35 cellular contexts compared by ENCODE assay signal in genomic region chr5:2199697-2200096, GRCh38.
"Had no signal": no experiment of that assay in that cellular context is flagged by ENCODE, and none has a peak within 500 bp of the region (broad histone marks: within the 10 kb centered on the region; RNA-seq: fewer than 3 reads in every experiment).

No MANE protein-coding gene starts in this region.

- H3K9me3 ChIP-seq: MG63 had no signal

- H3K36me3 ChIP-seq: MG63, WERI-Rb-1 had no signal

- H3K27me3 Mint-ChIP-seq: activated CD4-positive, alpha-beta memory T cell treated with anti-CD3 and anti-CD28 coated beads, Interleukin-2, amount 10 ng/mL, durations not matched to agents 7 days and 5 days had no signal

- H3K4me1 Mint-ChIP-seq: activated CD4-positive, alpha-beta memory T cell treated with anti-CD3 and anti-CD28 coated beads, Interleukin-2, amount 10 ng/mL, durations not matched to agents 7 days and 5 days; activated naive CD4-positive, alpha-beta T cell treated with anti-CD3 and anti-CD28 coated beads, Interleukin-2, amount 50 U/mL, for 24 hours; activated naive CD8-positive, alpha-beta T cell treated with anti-CD3 and anti-CD28 coated beads, Interleukin-2, amount 10 ng/mL, durations not matched to agents 7 days and 5 days had no signal

- H3K27ac ChIP-seq: PC-9, RWPE1, WERI-Rb-1 had no signal

- H3K4me3 Mint-ChIP-seq: activated CD4-positive, alpha-beta memory T cell treated with anti-CD3 and anti-CD28 coated beads, Interleukin-2, amount 10 ng/mL, durations not matched to agents 7 days and 5 days; activated naive CD4-positive, alpha-beta T cell treated with anti-CD3 and anti-CD28 coated beads, Interleukin-2, amount 50 U/mL, for 24 hours; activated naive CD8-positive, alpha-beta T cell treated with anti-CD3 and anti-CD28 coated beads, Interleukin-2, amount 10 ng/mL, durations not matched to agents 7 days and 5 days; activated T-cell treated with anti-CD3 and anti-CD28 coated beads, Interleukin-2, amount 50 U/mL, for 24 hours; brain had no signal

- H3K9me3 Mint-ChIP-seq: activated naive CD4-positive, alpha-beta T cell treated with anti-CD3 and anti-CD28 coated beads, Interleukin-2, amount 50 U/mL, for 24 hours; activated naive CD8-positive, alpha-beta T cell treated with anti-CD3 and anti-CD28 coated beads, Interleukin-2, amount 10 ng/mL, durations not matched to agents 7 days and 5 days had no signal

- H3K27ac Mint-ChIP-seq: activated CD4-positive, alpha-beta memory T cell treated with anti-CD3 and anti-CD28 coated beads, Interleukin-2, amount 10 ng/mL, durations not matched to agents 7 days and 5 days; activated naive CD4-positive, alpha-beta T cell treated with anti-CD3 and anti-CD28 coated beads, Interleukin-2, amount 50 U/mL, for 24 hours; activated naive CD8-positive, alpha-beta T cell treated with anti-CD3 and anti-CD28 coated beads, Interleukin-2, amount 10 ng/mL, durations not matched to agents 7 days and 5 days; activated T-cell treated with anti-CD3 and anti-CD28 coated beads, Interleukin-2, amount 50 U/mL, for 24 hours; activated T-helper 2 cell treated with anti-CD3 and anti-CD28 coated beads, Interferon-gamma antibody, Interleukin-2, Interleukin-4, amounts not matched to agents 10 μg/mL and 5 μg/mL and 100 μg/mL, durations not matched to agents 14 hours and 24 hours and 36 hours had no signal

- DNase-seq: activated CD4-positive, alpha-beta memory T cell treated with anti-CD3 and anti-CD28 coated beads, Interleukin-2, amount 10 ng/mL, durations not matched to agents 7 days and 5 days; activated CD4-positive, alpha-beta T cell treated with anti-CD3 and anti-CD28 coated beads for 1 hour; activated CD4-positive, alpha-beta T cell treated with anti-CD3 and anti-CD28 coated beads for 48 hours; activated CD4-positive, CD25-positive, alpha-beta regulatory T cell; activated CD8-positive, alpha-beta memory T cell treated with anti-CD3 and anti-CD28 coated beads for 24 hours; activated gamma-delta T cell; activated naive CD4-positive, alpha-beta T cell treated with Interleukin-2 at 50 U/mL for 16 hours; activated naive CD8-positive, alpha-beta T cell treated with anti-CD3 and anti-CD28 coated beads, Interleukin-2, amount 10 ng/mL, durations not matched to agents 7 days and 5 days; activated T-cell treated with anti-CD3 and anti-CD28 coated beads, Interleukin-2, amount 50 U/mL, for 24 hours; amygdala; caudate nucleus; cerebellar nuclear complex; Kasumi-1; KG1; MG63; NCI-H1048; NCI-H1105 treated with DMSO at 0.1 percent for 48 hours; NCI-H1436; NCI-H1694; NCI-H1930; NCI-H2081 treated with DMSO at 0.1 percent for 48 hours; NCI-H226; NCI-H524 treated with DMSO at 0.1 percent for 48 hours; NK-92 treated with Interleukin-12 subunit alpha and Interleukin-12 subunit beta, amount 100 ng/mL, for 24 hours; PC-9; SIG-M5; SW 1271; T-helper 2 cell; T-helper 9 cell; WERI-Rb-1 had no signal

- H3K4me3 ChIP-seq: MG63, PC-9 had no signal

- H3K36me3 Mint-ChIP-seq: activated naive CD4-positive, alpha-beta T cell treated with anti-CD3 and anti-CD28 coated beads, Interleukin-2, amount 50 U/mL, for 24 hours; activated naive CD8-positive, alpha-beta T cell treated with anti-CD3 and anti-CD28 coated beads, Interleukin-2, amount 10 ng/mL, durations not matched to agents 7 days and 5 days; brain had no signal

- ATAC-seq: Right ventricle myocardium inferior had no signal
